8 cellular contexts compared by ENCODE assay signal in the genomic region with DNA sequence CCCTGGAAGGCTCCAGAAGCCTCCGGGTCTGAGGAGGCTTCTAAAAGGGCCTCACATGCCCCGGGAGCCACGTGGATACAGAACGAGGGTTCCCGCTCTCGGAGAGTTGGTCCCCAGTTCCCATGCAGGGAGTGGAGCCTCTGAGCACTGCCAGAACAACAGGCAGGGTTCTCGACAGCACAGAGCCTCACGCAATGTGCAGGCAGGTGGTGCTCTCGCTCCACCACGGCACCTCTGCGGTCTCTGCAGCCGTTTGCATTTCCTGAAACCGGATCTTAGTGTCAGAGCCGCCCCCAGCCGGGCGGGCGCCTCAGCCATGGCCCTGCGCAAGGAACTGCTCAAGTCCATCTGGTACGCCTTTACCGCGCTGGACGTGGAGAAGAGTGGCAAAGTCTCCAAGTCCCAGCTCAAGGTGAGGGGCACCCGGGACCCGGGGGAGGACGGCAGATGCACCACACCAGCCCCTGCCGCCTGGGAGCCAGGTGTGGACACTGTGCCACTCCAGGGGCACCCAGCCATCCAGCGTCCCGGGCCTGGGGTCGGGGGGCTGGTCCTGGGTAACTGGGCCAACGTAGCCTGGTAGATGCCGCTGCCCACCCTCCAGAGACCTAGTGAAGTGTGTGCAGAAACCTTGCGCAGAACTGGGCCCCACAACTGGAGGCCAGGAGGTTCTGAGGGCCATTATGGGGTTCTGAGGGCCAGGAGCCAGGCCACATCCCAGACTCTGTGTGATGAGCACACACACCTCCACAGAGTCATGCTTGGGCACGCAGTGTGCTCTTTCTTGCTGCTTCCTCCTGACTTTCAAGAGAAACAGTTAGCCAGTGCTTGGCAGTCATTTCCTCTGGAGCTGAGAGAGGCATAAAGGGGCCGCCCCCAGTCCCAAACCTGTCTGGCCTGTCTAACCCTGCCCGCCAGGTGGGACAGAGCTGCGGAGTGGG. TPM values are rescaled to one million over a fixed set of nuclear protein-coding genes. Genes with fewer than 3 reads are reported as not detected.
DNase-seq lines count a peak whose midpoint lies in the region; ATAC-seq, FAIRE-seq and TF ChIP-seq lines count a peak whose summit lies in the region.

A gene with protein sequence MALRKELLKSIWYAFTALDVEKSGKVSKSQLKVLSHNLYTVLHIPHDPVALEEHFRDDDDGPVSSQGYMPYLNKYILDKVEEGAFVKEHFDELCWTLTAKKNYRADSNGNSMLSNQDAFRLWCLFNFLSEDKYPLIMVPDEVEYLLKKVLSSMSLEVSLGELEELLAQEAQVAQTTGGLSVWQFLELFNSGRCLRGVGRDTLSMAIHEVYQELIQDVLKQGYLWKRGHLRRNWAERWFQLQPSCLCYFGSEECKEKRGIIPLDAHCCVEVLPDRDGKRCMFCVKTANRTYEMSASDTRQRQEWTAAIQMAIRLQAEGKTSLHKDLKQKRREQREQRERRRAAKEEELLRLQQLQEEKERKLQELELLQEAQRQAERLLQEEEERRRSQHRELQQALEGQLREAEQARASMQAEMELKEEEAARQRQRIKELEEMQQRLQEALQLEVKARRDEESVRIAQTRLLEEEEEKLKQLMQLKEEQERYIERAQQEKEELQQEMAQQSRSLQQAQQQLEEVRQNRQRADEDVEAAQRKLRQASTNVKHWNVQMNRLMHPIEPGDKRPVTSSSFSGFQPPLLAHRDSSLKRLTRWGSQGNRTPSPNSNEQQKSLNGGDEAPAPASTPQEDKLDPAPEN (plus strand): TSS at position 278 of the 941 bp plus-strand sequence. CDS start 39 bp downstream, at position 317.

- WGBS in pancreas, 2 donors: 10 to 14% methylated on average over 36 of the region's 36 CpGs
- WGBS in tibial nerve, 2 donors: 27 to 40% methylated on average over 28 to 31 of the region's 36 CpGs

- peak in 1 of 2 donors; percentile 27 for TF ChIP-seq EP300 in tibial nerve (IDR thresholded peaks at IDR 0.05)

- TF ChIP-seq CTCF in DND-41 (IDR thresholded peaks at IDR 0.05; ENCODE audit: borderline replicate concordance, extremely low read depth, low read length, poor library complexity, severe bottlenecking) (peak; percentile 99), RWPE2 (IDR thresholded peaks at IDR 0.05; ENCODE audit: poor library complexity, severe bottlenecking) (peak; percentile 97), pancreas (IDR thresholded peaks at IDR 0.05) (peak; percentile 34 to 84 (median 46)), tibial nerve (IDR thresholded peaks at IDR 0.05) (peak; percentile 41 to 79 (median 65))

- H3K9me2 ChIP-seq in Karpas-422 (replicated peaks; ENCODE audit: insufficient read depth, low read length): no peaks in the 10 kb centered on the region

- H3K79me2 ChIP-seq in DND-41 (ENCODE audit: insufficient read depth, low read length) (peaks cover 44% of the 10 kb centered on the region), Karpas-422 (ENCODE audit: low read length) (peaks cover 44% of the 10 kb centered on the region)

- H3K27ac ChIP-seq in DND-41 (ENCODE audit: low read length) (peak within 1 kb of the TSS; percentile 89), Karpas-422 (ENCODE audit: low read length) (peak within 1 kb of the TSS; percentile 71), RWPE2 (ENCODE audit: poor library complexity, severe bottlenecking) (peak within 1 kb of the TSS; percentile 73), pancreas (peak within 1 kb of the TSS in 3 of 4 donors; percentile 50 to 68 (median 57)), tibial nerve (peak within 1 kb of the TSS in 3 of 4 donors; percentile 48 to 85 (median 67))

- DNase-seq in DND-41 (peak; percentile 94), Karpas-422 (peak; percentile 96), RWPE2 (ENCODE audit: low spot score) (no peak), germinal center (ENCODE audit: low spot score) (peak; percentile 91), pancreas (peak; percentile 83 to 95 (median 90)), tibial nerve (ENCODE audit: low spot score in 2 of 2) (peak; percentile 28 to 64)
- peak; percentile 95 for DNase-seq in activated effector memory CD4-positive, alpha-beta T cell treated with anti-CD3 and anti-CD28 coated beads, Interleukin-2, amount 50 U/mL, for 16 hours

- H2AFZ ChIP-seq in DND-41 (ENCODE audit: low read depth, low read length) (peak within 1 kb of the TSS; percentile 79), Karpas-422 (ENCODE audit: low read length) (peak within 1 kb of the TSS; percentile 35; the same call in 1 of the 2 replicates)

- no peak for FAIRE-seq in pancreas (lab: Jason Lieb, UNC)

- peaks cover 59% of the 10 kb centered on the region for H3K4me1 ChIP-seq in DND-41 (ENCODE audit: insufficient read depth, low read length)
- peaks cover 44% of the 10 kb centered on the region for H3K4me1 ChIP-seq in Karpas-422 (ENCODE audit: low read length)
- peaks cover 6% of the 10 kb centered on the region for H3K4me1 ChIP-seq in RWPE2 (ENCODE audit: insufficient read depth, poor library complexity, severe bottlenecking)
- H3K4me1 ChIP-seq in pancreas: peaks cover 0 to 10% (median 0%) of the 10 kb centered on the region in 3 donors
- H3K4me1 ChIP-seq in tibial nerve: peaks cover 0 to 27% (median 14%) of the 10 kb centered on the region in 4 donors

- H3K36me3 ChIP-seq in DND-41 (ENCODE audit: insufficient read depth, low read length): peaks cover 42% of the 10 kb centered on the region
- peaks cover 8% of the 10 kb centered on the region; the same call in 1 of the 2 replicates for H3K36me3 ChIP-seq in Karpas-422 (ENCODE audit: insufficient read depth, low read length)
- peaks cover 5% of the 10 kb centered on the region; the same call in 1 of the 2 replicates for H3K36me3 ChIP-seq in RWPE2 (ENCODE audit: low read depth)
- peaks cover 0 to 5% (median 0%) of the 10 kb centered on the region in 3 donors for H3K36me3 ChIP-seq in pancreas
- H3K36me3 ChIP-seq in tibial nerve: peaks cover 0 to 45% (median 0%) of the 10 kb centered on the region in 3 donors

- ATAC-seq in DND-41 (ENCODE audit: insufficient read depth, low read depth) (peak; percentile 93), GM21619 (IDR thresholded peaks at IDR 0.05; ENCODE audit: unreplicated experiment) (peak; percentile 75), RWPE2 (ENCODE audit: low read depth) (peak; percentile 91), pancreas (peak; percentile 96 to 98 (median 98))

- TF ChIP-seq POLR2A in tibial nerve (IDR thresholded peaks at IDR 0.05): no peak

- intact Hi-C loops in pancreas (cut with DNase I): no loop called here

- H3K9ac ChIP-seq in DND-41 (ENCODE audit: low read depth, low read length) (peak within 1 kb of the TSS; percentile 82), Karpas-422 (ENCODE audit: low read length) (peak within 1 kb of the TSS; percentile 94)

- peak within 1 kb of the TSS; percentile 41 to 67 for H3K4me3 ChIP-seq in DND-41 (ENCODE audit: low read depth in 1 of 2, low read length in 2 of 2)
- H3K4me3 ChIP-seq in Karpas-422 (ENCODE audit: low read length): peak within 1 kb of the TSS; percentile 93
- H3K4me3 ChIP-seq in RWPE2 (ENCODE audit: severe bottlenecking): peak within 1 kb of the TSS; percentile 43
- peak within 1 kb of the TSS; percentile 47 to 79 (median 61) for H3K4me3 ChIP-seq in pancreas
- peak within 1 kb of the TSS in 3 of 4 donors; percentile 19 to 53 (median 48) for H3K4me3 ChIP-seq in tibial nerve

- H3K4me2 ChIP-seq in DND-41 (ENCODE audit: insufficient read depth, low read length) (peak within 1 kb of the TSS; percentile 73), Karpas-422 (ENCODE audit: low read depth, low read length, poor library complexity, severe bottlenecking) (peak within 1 kb of the TSS; percentile 97)

- H3K27me3 ChIP-seq in DND-41 (ENCODE audit: insufficient read depth, low read length, poor library complexity) (no peaks in the 10 kb centered on the region), Karpas-422 (ENCODE audit: low read length) (no peaks in the 10 kb centered on the region), RWPE2 (ENCODE audit: insufficient read depth, poor library complexity, severe bottlenecking) (no peaks in the 10 kb centered on the region), pancreas (no peaks in the 10 kb centered on the region), tibial nerve (no peaks in the 10 kb centered on the region)

- H3K9me3 ChIP-seq in DND-41 (ENCODE audit: insufficient read depth, low read length, severe bottlenecking) (no peaks in the 10 kb centered on the region), Karpas-422 (ENCODE audit: low read length) (no peaks in the 10 kb centered on the region), RWPE2 (ENCODE audit: severe bottlenecking) (no peaks in the 10 kb centered on the region), pancreas (no peaks in the 10 kb centered on the region), tibial nerve (no peaks in the 10 kb centered on the region)

- peaks cover 5% of the 10 kb centered on the region; the same call in 1 of the 2 replicates for H4K20me1 ChIP-seq in DND-41 (ENCODE audit: insufficient read depth, low read length)
- no peaks in the 10 kb centered on the region for H4K20me1 ChIP-seq in Karpas-422 (ENCODE audit: insufficient read depth, low read depth, low read length)

RNA-seq across cellular contexts. Expression of the gene that starts here (rescaled TPM):
- 31.3 and 69.9 TPM in 2 replicates for total RNA-seq in Karpas-422 (2014; rRNA removed; shearing (Covaris generic); ENCODE audit: low replicate concordance)
- total RNA-seq in pancreas (10 to 100 TPM in 5 of 6 donors, 1 to 10 TPM in 1; 9.4 to 14.0 (median 12.8) TPM), tibial nerve (10 to 100 TPM in 1 of 4 donors, 1 to 10 TPM in 3; 3.3 to 21.9 (median 7.4) TPM)
- polyA plus RNA-seq in pancreas: 10 to 100 TPM; 37.9 to 40.6 TPM

Comparison
In these comparisons a context has a peak if more than half of its experiments do, and no peak if none do; other contexts are left out.
1. H3K4me3 ChIP-seq: peak in every context shown above with its lines; median percentile 93 in Karpas-422; 61 in pancreas; 54 in DND-41; 48 in tibial nerve; 43 in RWPE2.
2. CTCF ChIP-seq: peak in every context shown above with its lines; median percentile 99 in DND-41; 97 in RWPE2; 65 in tibial nerve; 46 in pancreas.